In the genomic region with DNA sequence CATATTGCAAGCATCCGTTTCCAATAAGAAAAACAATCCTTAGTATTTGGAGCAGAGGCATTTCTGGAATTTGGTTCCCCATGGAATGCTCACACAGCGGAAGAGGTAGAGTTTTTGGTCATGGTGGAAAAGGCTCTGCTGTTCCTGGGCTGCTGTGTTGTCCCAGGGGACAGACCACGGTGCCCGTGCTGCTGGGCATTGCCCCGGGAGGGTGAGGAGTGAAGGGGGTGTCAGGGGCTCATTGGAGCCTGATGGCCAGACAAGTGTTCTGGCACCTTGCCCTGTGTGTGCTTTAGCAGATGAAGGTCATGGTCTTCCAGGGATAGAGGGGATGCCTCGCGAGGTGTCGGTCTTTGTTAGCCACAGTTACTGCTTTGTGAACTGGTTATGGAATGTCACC, we compare ENCODE assay signal across 25 cellular contexts.
"Had no signal": no experiment of that assay in that cellular context is flagged by ENCODE, and none has a peak within 500 bp of the region (broad histone marks: within the 10 kb centered on the region; RNA-seq: fewer than 3 reads in every experiment).

No MANE protein-coding gene starts in this region.

- H2AFZ ChIP-seq: hepatocyte had no signal

- H3K79me2 ChIP-seq: hepatocyte had no signal

- H3K27me3 ChIP-seq: colonic mucosa, foreskin keratinocyte, hepatocyte had no signal

- H3K4me1 Mint-ChIP-seq: endodermal cell, immature natural killer cell had no signal

- H3K4me2 ChIP-seq: hepatocyte had no signal

- DNase-seq: colonic mucosa; cortex of kidney; effector CD8-positive, alpha-beta T cell; effector memory CD8-positive, alpha-beta T cell; endodermal cell; erythroblast; esophagus squamous epithelium; foreskin keratinocyte; heart left ventricle; hypothalamus; immature natural killer cell; islet precursor cell; kidney; kidney glomerular epithelial cell; left colon; left ventricle myocardium inferior; lower lobe of right lung; mesenchymal stem cell; midbrain had no signal

- H3K36me3 ChIP-seq: colonic mucosa, esophagus squamous epithelium, gastroesophageal sphincter, heart left ventricle, left ventricle myocardium inferior, lower lobe of right lung had no signal

- H3K4me1 ChIP-seq: colonic mucosa, esophagus squamous epithelium, foreskin keratinocyte, gastroesophageal sphincter, heart left ventricle, left ventricle myocardium inferior, lower lobe of right lung had no signal

- H3K9me3 ChIP-seq: colonic mucosa, esophagus squamous epithelium, gastroesophageal sphincter, heart left ventricle, left ventricle myocardium inferior, lower lobe of right lung had no signal

- ATAC-seq: effector memory CD8-positive, alpha-beta T cell; esophagus mucosa; foreskin keratinocyte; gastroesophageal sphincter; heart left ventricle; left colon; left lobe of liver; lower lobe of right lung had no signal

- H3K27ac Mint-ChIP-seq: dendritic cell treated with granulocyte-macrophage colony-stimulating factor and Interleukin-4, amounts not matched to agents 40 ng/mL and 50 ng/mL, for 4 days; effector memory CD8-positive, alpha-beta T cell; endodermal cell; immature natural killer cell had no signal

- H3K27ac ChIP-seq: colonic mucosa, epithelial cell of prostate, esophagus squamous epithelium, foreskin keratinocyte, gastroesophageal sphincter, heart left ventricle, hepatocyte, left ventricle myocardium inferior, lower lobe of right lung had no signal

- H3K4me3 Mint-ChIP-seq: dendritic cell treated with granulocyte-macrophage colony-stimulating factor and Interleukin-4, amounts not matched to agents 40 ng/mL and 50 ng/mL, for 4 days; effector memory CD8-positive, alpha-beta T cell; endodermal cell; immature natural killer cell had no signal

- H3K9me3 Mint-ChIP-seq: dendritic cell treated with granulocyte-macrophage colony-stimulating factor and Interleukin-4, amounts not matched to agents 40 ng/mL and 50 ng/mL, for 4 days; effector memory CD8-positive, alpha-beta T cell; endodermal cell; immature natural killer cell had no signal

- H3K4me3 ChIP-seq: colonic mucosa, esophagus squamous epithelium, gastroesophageal sphincter, heart left ventricle, hepatocyte, left ventricle myocardium inferior, lower lobe of right lung had no signal

- H3K36me3 Mint-ChIP-seq: immature natural killer cell had no signal
